ENCODE assay signal across 1 cellular context in genomic region chr22:30208631-30209603, GRCh38.
A peak's percentile ranks its signal among the peaks of the same experiment; 100 is the strongest.
TF ChIP-seq lines count a peak whose summit lies in the region.

No MANE protein-coding gene starts in this region.

TF ChIP-seq in HepG2, 621 proteins besides CTCF, POLR2A, EP300 and RAD21 (continued from another document and continues in another):
- TF ChIP-seq, protein P1, sequence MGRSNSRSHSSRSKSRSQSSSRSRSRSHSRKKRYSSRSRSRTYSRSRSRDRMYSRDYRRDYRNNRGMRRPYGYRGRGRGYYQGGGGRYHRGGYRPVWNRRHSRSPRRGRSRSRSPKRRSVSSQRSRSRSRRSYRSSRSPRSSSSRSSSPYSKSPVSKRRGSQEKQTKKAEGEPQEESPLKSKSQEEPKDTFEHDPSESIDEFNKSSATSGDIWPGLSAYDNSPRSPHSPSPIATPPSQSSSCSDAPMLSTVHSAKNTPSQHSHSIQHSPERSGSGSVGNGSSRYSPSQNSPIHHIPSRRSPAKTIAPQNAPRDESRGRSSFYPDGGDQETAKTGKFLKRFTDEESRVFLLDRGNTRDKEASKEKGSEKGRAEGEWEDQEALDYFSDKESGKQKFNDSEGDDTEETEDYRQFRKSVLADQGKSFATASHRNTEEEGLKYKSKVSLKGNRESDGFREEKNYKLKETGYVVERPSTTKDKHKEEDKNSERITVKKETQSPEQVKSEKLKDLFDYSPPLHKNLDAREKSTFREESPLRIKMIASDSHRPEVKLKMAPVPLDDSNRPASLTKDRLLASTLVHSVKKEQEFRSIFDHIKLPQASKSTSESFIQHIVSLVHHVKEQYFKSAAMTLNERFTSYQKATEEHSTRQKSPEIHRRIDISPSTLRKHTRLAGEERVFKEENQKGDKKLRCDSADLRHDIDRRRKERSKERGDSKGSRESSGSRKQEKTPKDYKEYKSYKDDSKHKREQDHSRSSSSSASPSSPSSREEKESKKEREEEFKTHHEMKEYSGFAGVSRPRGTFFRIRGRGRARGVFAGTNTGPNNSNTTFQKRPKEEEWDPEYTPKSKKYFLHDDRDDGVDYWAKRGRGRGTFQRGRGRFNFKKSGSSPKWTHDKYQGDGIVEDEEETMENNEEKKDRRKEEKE (IDR thresholded peaks at IDR 0.05) = no peak
- TF ChIP-seq E2F2 (CRISPR knock-in tag; IDR thresholded peaks at IDR 0.05; ENCODE audit: borderline replicate concordance) = no peak
- TF ChIP-seq, protein P2, sequence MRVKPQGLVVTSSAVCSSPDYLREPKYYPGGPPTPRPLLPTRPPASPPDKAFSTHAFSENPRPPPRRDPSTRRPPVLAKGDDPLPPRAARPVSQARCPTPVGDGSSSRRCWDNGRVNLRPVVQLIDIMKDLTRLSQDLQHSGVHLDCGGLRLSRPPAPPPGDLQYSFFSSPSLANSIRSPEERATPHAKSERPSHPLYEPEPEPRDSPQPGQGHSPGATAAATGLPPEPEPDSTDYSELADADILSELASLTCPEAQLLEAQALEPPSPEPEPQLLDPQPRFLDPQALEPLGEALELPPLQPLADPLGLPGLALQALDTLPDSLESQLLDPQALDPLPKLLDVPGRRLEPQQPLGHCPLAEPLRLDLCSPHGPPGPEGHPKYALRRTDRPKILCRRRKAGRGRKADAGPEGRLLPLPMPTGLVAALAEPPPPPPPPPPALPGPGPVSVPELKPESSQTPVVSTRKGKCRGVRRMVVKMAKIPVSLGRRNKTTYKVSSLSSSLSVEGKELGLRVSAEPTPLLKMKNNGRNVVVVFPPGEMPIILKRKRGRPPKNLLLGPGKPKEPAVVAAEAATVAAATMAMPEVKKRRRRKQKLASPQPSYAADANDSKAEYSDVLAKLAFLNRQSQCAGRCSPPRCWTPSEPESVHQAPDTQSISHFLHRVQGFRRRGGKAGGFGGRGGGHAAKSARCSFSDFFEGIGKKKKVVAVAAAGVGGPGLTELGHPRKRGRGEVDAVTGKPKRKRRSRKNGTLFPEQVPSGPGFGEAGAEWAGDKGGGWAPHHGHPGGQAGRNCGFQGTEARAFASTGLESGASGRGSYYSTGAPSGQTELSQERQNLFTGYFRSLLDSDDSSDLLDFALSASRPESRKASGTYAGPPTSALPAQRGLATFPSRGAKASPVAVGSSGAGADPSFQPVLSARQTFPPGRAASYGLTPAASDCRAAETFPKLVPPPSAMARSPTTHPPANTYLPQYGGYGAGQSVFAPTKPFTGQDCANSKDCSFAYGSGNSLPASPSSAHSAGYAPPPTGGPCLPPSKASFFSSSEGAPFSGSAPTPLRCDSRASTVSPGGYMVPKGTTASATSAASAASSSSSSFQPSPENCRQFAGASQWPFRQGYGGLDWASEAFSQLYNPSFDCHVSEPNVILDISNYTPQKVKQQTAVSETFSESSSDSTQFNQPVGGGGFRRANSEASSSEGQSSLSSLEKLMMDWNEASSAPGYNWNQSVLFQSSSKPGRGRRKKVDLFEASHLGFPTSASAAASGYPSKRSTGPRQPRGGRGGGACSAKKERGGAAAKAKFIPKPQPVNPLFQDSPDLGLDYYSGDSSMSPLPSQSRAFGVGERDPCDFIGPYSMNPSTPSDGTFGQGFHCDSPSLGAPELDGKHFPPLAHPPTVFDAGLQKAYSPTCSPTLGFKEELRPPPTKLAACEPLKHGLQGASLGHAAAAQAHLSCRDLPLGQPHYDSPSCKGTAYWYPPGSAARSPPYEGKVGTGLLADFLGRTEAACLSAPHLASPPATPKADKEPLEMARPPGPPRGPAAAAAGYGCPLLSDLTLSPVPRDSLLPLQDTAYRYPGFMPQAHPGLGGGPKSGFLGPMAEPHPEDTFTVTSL (CRISPR knock-in tag; IDR thresholded peaks at IDR 0.05; ENCODE audit: borderline replicate concordance) = no peak
- TF ChIP-seq RFX1 (IDR thresholded peaks at IDR 0.05) = no peak
- TF ChIP-seq, protein P3, sequence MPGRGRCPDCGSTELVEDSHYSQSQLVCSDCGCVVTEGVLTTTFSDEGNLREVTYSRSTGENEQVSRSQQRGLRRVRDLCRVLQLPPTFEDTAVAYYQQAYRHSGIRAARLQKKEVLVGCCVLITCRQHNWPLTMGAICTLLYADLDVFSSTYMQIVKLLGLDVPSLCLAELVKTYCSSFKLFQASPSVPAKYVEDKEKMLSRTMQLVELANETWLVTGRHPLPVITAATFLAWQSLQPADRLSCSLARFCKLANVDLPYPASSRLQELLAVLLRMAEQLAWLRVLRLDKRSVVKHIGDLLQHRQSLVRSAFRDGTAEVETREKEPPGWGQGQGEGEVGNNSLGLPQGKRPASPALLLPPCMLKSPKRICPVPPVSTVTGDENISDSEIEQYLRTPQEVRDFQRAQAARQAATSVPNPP (CRISPR knock-in tag; IDR thresholded peaks at IDR 0.05) = no peak
- TF ChIP-seq KDM5B (CRISPR knock-in tag; IDR thresholded peaks at IDR 0.05; ENCODE audit: borderline replicate concordance) = no peak
- TF ChIP-seq ZNF552 (CRISPR knock-in tag; IDR thresholded peaks at IDR 0.05; ENCODE audit: borderline replicate concordance) = no peak
- TF ChIP-seq, protein P4, sequence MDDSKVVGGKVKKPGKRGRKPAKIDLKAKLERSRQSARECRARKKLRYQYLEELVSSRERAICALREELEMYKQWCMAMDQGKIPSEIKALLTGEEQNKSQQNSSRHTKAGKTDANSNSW (CRISPR knock-in tag; IDR thresholded peaks at IDR 0.05; ENCODE audit: borderline replicate concordance) = no peak
- no peak for TF ChIP-seq ZNF24 (IDR thresholded peaks at IDR 0.05)
- no peak for TF ChIP-seq ZNF878 (CRISPR knock-in tag; IDR thresholded peaks at IDR 0.05)
- TF ChIP-seq FLYWCH1 (CRISPR knock-in tag; IDR thresholded peaks at IDR 0.05) = no peak
- 0 out of 2 replicates have a peak, but pooled peaks have one; percentile 23 for TF ChIP-seq ISL2 (CRISPR knock-in tag; IDR thresholded peaks at IDR 0.05)
- TF ChIP-seq, protein P5, sequence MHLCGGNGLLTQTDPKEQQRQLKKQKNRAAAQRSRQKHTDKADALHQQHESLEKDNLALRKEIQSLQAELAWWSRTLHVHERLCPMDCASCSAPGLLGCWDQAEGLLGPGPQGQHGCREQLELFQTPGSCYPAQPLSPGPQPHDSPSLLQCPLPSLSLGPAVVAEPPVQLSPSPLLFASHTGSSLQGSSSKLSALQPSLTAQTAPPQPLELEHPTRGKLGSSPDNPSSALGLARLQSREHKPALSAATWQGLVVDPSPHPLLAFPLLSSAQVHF (CRISPR knock-in tag; IDR thresholded peaks at IDR 0.05) = no peak
- TF ChIP-seq, protein P6, sequence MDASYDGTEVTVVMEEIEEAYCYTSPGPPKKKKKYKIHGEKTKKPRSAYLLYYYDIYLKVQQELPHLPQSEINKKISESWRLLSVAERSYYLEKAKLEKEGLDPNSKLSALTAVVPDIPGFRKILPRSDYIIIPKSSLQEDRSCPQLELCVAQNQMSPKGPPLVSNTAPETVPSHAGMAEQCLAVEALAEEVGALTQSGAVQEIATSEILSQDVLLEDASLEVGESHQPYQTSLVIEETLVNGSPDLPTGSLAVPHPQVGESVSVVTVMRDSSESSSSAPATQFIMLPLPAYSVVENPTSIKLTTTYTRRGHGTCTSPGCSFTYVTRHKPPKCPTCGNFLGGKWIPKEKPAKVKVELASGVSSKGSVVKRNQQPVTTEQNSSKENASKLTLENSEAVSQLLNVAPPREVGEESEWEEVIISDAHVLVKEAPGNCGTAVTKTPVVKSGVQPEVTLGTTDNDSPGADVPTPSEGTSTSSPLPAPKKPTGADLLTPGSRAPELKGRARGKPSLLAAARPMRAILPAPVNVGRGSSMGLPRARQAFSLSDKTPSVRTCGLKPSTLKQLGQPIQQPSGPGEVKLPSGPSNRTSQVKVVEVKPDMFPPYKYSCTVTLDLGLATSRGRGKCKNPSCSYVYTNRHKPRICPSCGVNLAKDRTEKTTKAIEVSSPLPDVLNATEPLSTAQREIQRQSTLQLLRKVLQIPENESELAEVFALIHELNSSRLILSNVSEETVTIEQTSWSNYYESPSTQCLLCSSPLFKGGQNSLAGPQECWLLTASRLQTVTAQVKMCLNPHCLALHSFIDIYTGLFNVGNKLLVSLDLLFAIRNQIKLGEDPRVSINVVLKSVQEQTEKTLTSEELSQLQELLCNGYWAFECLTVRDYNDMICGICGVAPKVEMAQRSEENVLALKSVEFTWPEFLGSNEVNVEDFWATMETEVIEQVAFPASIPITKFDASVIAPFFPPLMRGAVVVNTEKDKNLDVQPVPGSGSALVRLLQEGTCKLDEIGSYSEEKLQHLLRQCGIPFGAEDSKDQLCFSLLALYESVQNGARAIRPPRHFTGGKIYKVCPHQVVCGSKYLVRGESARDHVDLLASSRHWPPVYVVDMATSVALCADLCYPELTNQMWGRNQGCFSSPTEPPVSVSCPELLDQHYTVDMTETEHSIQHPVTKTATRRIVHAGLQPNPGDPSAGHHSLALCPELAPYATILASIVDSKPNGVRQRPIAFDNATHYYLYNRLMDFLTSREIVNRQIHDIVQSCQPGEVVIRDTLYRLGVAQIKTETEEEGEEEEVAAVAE (CRISPR knock-in tag; IDR thresholded peaks at IDR 0.05; ENCODE audit: borderline replicate concordance) = no peak
- TF ChIP-seq, protein P7, sequence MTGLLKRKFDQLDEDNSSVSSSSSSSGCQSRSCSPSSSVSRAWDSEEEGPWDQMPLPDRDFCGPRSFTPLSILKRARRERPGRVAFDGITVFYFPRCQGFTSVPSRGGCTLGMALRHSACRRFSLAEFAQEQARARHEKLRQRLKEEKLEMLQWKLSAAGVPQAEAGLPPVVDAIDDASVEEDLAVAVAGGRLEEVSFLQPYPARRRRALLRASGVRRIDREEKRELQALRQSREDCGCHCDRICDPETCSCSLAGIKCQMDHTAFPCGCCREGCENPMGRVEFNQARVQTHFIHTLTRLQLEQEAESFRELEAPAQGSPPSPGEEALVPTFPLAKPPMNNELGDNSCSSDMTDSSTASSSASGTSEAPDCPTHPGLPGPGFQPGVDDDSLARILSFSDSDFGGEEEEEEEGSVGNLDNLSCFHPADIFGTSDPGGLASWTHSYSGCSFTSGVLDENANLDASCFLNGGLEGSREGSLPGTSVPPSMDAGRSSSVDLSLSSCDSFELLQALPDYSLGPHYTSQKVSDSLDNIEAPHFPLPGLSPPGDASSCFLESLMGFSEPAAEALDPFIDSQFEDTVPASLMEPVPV (CRISPR knock-in tag; IDR thresholded peaks at IDR 0.05) = peak; percentile 44; the same call in 1 of the 2 replicates
- no peak for TF ChIP-seq SRSF1 (optimal IDR thresholded peaks at IDR 0.05; ENCODE audit: low read depth, low read length)
- no peak for TF ChIP-seq RXRA (CRISPR knock-in tag; IDR thresholded peaks at IDR 0.05)
- no peak for TF ChIP-seq ZNF850 (CRISPR knock-in tag; conservative IDR thresholded peaks at IDR 0.05)
- TF ChIP-seq ZNF430 (CRISPR knock-in tag; IDR thresholded peaks at IDR 0.05) = peak; percentile 37; the same call in 1 of the 2 replicates
- TF ChIP-seq SPEN (CRISPR knock-in tag; IDR thresholded peaks at IDR 0.05; ENCODE audit: low read depth) = 0 out of 2 replicates have a peak, but pooled peaks have one; percentile 23
- TF ChIP-seq ZNF839 (CRISPR knock-in tag; IDR thresholded peaks at IDR 0.05; ENCODE audit: borderline replicate concordance) = no peak
- no peak for TF ChIP-seq ZFP82 (CRISPR knock-in tag; IDR thresholded peaks at IDR 0.05; ENCODE audit: borderline replicate concordance)
- TF ChIP-seq ZNF788 (CRISPR knock-in tag; IDR thresholded peaks at IDR 0.05; ENCODE audit: borderline replicate concordance) = peak; percentile 54; the same call in 1 of the 2 replicates
- no peak for TF ChIP-seq LCORL (IDR thresholded peaks at IDR 0.05)
- no peak for TF ChIP-seq LCORL (CRISPR knock-in tag; IDR thresholded peaks at IDR 0.05)
- TF ChIP-seq NFYB (CRISPR knock-in tag; IDR thresholded peaks at IDR 0.05) = no peak
- no peak for TF ChIP-seq ZNF558 (CRISPR knock-in tag; IDR thresholded peaks at IDR 0.05; ENCODE audit: borderline replicate concordance)
- no peak for TF ChIP-seq ZNF615 (CRISPR knock-in tag; IDR thresholded peaks at IDR 0.05; ENCODE audit: borderline replicate concordance)
- TF ChIP-seq FOXA3 (CRISPR knock-in tag; IDR thresholded peaks at IDR 0.05) = no peak
- 0 out of 2 replicates have a peak, but pooled peaks have one; percentile 27 for TF ChIP-seq KDM2A (CRISPR knock-in tag; IDR thresholded peaks at IDR 0.05; ENCODE audit: borderline replicate concordance, low read depth)
- TF ChIP-seq KAT8 (CRISPR knock-in tag; IDR thresholded peaks at IDR 0.05) = peak; percentile 70
- TF ChIP-seq ZNF678 (CRISPR knock-in tag; IDR thresholded peaks at IDR 0.05) = no peak
- TF ChIP-seq ZNF780A (CRISPR knock-in tag; IDR thresholded peaks at IDR 0.05) = no peak
- no peak for TF ChIP-seq ARNT (IDR thresholded peaks at IDR 0.05)
- TF ChIP-seq ZNF329 (CRISPR knock-in tag; IDR thresholded peaks at IDR 0.05; ENCODE audit: low read depth) = no peak
- TF ChIP-seq ZNF276 (CRISPR knock-in tag; IDR thresholded peaks at IDR 0.05; ENCODE audit: low read depth) = no peak
- no peak for TF ChIP-seq ZNF296 (CRISPR knock-in tag; conservative IDR thresholded peaks at IDR 0.05)
- no peak for TF ChIP-seq TEAD2 (CRISPR knock-in tag; IDR thresholded peaks at IDR 0.05)
